20 cellular contexts compared by ENCODE assay signal in the genomic region with DNA sequence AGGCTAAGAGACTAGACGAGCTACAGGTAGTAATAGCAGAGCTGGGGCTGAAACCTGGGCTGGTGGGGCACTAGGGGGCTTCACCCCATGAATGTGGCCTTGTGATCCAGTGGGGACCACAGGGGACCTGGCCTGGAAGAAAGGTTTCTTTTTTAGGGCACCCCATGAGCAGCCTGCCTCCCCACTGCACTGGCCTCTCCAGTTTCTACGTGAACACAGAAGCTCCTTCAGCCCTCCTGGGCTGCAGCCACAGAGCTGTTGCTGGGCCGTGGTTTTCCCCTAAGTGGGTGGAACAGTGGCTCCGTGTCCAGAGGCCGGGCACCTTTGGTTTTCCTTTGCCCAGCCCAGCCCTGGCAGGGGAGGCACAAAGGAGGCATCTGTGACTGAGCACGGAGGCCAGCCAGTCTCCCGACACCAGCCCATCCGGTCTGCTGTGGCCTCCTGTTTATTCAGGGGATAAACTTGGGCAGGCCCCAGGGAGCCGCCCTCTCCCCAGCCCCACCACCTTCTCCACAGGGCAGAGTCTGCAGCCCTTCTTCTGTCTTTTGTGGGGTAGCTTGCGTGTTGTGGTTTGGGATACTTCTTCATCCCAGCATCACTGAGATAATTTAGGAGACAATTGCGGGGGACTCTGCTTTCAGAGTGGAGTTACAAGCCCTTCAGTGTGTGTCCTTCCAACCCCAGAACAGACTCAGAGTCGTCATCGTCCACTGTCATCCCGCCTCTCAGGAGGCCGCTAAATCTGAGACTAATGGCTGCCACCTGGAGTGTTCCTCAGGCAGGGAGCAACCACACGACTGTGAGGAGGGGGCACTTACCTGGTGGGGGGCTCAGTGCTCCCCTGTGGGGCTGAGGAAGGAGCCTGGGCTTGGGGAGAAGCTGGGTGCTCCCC.
DNase-seq lines count a peak whose midpoint lies in the region; ATAC-seq and TF ChIP-seq lines count a peak whose summit lies in the region.
"Had no signal": no experiment of that assay in that cellular context is flagged by ENCODE, and none has a peak within 500 bp of the region (broad histone marks: within the 10 kb centered on the region; RNA-seq: fewer than 3 reads in every experiment).

No MANE protein-coding gene starts in this region.

- POLR2A ChIA-PET in WTC11 (lab: Charles Lee): no interaction called here

- no peaks in the 10 kb centered on the region for H3K4me1 Mint-ChIP-seq in Calu3 (ENCODE audit: low read depth, unreplicated experiment)
- peaks cover 7% of the 10 kb centered on the region for H3K4me1 Mint-ChIP-seq in WTC11
- H3K4me1 Mint-ChIP-seq: CD4-positive, alpha-beta memory T cell had no signal

- peaks cover 36% of the 10 kb centered on the region for H3K27me3 Mint-ChIP-seq in Calu3 (ENCODE audit: unreplicated experiment)
- no peaks in the 10 kb centered on the region; the same call in 1 of the 2 replicates for H3K27me3 Mint-ChIP-seq in WTC11 (ENCODE audit: low read depth)

- H3K27me3 ChIP-seq in osteoblast (ENCODE audit: insufficient read depth, low read length): peaks cover 73% of the 10 kb centered on the region

- H3K36me3 Mint-ChIP-seq in Calu3 (ENCODE audit: insufficient read depth, unreplicated experiment): no peaks in the 10 kb centered on the region
- H3K36me3 Mint-ChIP-seq in WTC11: no peaks in the 10 kb centered on the region
- H3K36me3 Mint-ChIP-seq: CD4-positive, alpha-beta memory T cell; IgD-negative memory B cell had no signal

- CTCF ChIA-PET in Calu3 (lab: Charles Lee) (no interaction called here), WTC11 (lab: Charles Lee) (interaction anchor here (0.7 to 1.5 kb wide), 4 partner anchors 11 to 87 kb away, joined by 3 to 5 read pairs (median 4); no protein-coding TSS in a partner anchor)

- no peaks in the 10 kb centered on the region for H3K36me3 ChIP-seq in osteoblast (ENCODE audit: insufficient read depth, low read length)

- H3K27ac Mint-ChIP-seq in Calu3 (ENCODE audit: unreplicated experiment) (no peak overlapping the region), WTC11 (no peak overlapping the region)
- H3K27ac Mint-ChIP-seq: CD4-positive, alpha-beta memory T cell; H9; IgD-negative memory B cell had no signal

- H3K4me2 ChIP-seq in osteoblast (ENCODE audit: insufficient read depth, low read length): no peak overlapping the region

- BruUV-seq in Calu3 (replicated peaks; lab: Mats Ljungman, UMichigan): no TSS peak

- H3K9me3 Mint-ChIP-seq in Calu3 (ENCODE audit: low read depth, unreplicated experiment) (no peaks in the 10 kb centered on the region), WTC11 (no peaks in the 10 kb centered on the region)
- H3K9me3 Mint-ChIP-seq: CD4-positive, alpha-beta memory T cell; H9; IgD-negative memory B cell had no signal

- no peaks in the 10 kb centered on the region for H3K9me3 ChIP-seq in osteoblast (ENCODE audit: low read depth, low read length)

- no peaks in the 10 kb centered on the region for H4K20me1 ChIP-seq in osteoblast (ENCODE audit: insufficient read depth, low read length)

- H3K79me2 ChIP-seq in osteoblast (ENCODE audit: insufficient read depth, low read length): no peaks in the 10 kb centered on the region

- intact Hi-C loops in Calu3 (cut with micrococcal nuclease; ENCODE audit: unreplicated experiment): no loop called here

- no peak overlapping the region for H3K27ac ChIP-seq in osteoblast (ENCODE audit: low read depth, low read length)

- no peaks in the 10 kb centered on the region for H3K4me1 ChIP-seq in osteoblast (ENCODE audit: insufficient read depth, low read length)

- ATAC-seq in WTC11 (peak; percentile 25; the same call in 1 of the 2 replicates), GM18870 (IDR thresholded peaks at IDR 0.05; ENCODE audit: unreplicated experiment) (no peak), HG02571 (IDR thresholded peaks at IDR 0.05; ENCODE audit: unreplicated experiment) (no peak)
- ATAC-seq: SK-N-SH treated with all-trans-retinoic acid at 6 μM for 48 hours had no signal

- H3K4me3 Mint-ChIP-seq in Calu3 (ENCODE audit: low read depth, unreplicated experiment): no peak overlapping the region
- H3K4me3 Mint-ChIP-seq in WTC11: no peak overlapping the region
- H3K4me3 Mint-ChIP-seq: CD4-positive, alpha-beta memory T cell; H9; IgD-negative memory B cell had no signal

- no peak overlapping the region for H3K4me3 ChIP-seq in osteoblast (ENCODE audit: insufficient read depth, low read length)

- no peak for TF ChIP-seq CTCF in Calu3 (IDR thresholded peaks at IDR 0.05; ENCODE audit: unreplicated experiment)
- no peak for TF ChIP-seq CTCF in WTC11 (IDR thresholded peaks at IDR 0.05)
- TF ChIP-seq CTCF in osteoblast (IDR thresholded peaks at IDR 0.05; ENCODE audit: extremely low read depth, low read depth, low read length): no peak

- DNase-seq in Calu3: peak; percentile 46
- DNase-seq in WTC11 (ENCODE audit: low spot score): no peak
- peak; percentile 46 for DNase-seq in osteoblast (ENCODE audit: insufficient read length, low spot score, missing footprints)
- DNase-seq in activated naive CD4-positive, alpha-beta T cell (lab: John Stamatoyannopoulos, UW): no peak
- DNase-seq in cortex of kidney (lab: John Stamatoyannopoulos, UW): no peak
- DNase-seq: CD4-positive, alpha-beta memory T cell; H9; Karpas-422; MV-4-11; NCI-H1105 treated with DMSO at 0.1 percent for 48 hours; NCI-H2081; NCI-H2171; NCI-H345; NCI-H524; NCI-H774; NK-92 treated with Interleukin-12 subunit alpha and Interleukin-12 subunit beta, amount 100 ng/mL, for 24 hours had no signal

- H2AFZ ChIP-seq in osteoblast (ENCODE audit: low read length): no peak overlapping the region

TF ChIP-seq in WTC11, 78 proteins besides CTCF, POLR2A, EP300 and RAD21:
- no peak for TF ChIP-seq ZNF281 (CRISPR knock-in tag; IDR thresholded peaks at IDR 0.05)
- no peak for TF ChIP-seq ZNF263 (CRISPR knock-in tag; IDR thresholded peaks at IDR 0.05; ENCODE audit: low read depth)
- TF ChIP-seq NFYB (CRISPR knock-in tag; conservative IDR thresholded peaks at IDR 0.05; ENCODE audit: low read depth): no peak
- TF ChIP-seq, protein P1, sequence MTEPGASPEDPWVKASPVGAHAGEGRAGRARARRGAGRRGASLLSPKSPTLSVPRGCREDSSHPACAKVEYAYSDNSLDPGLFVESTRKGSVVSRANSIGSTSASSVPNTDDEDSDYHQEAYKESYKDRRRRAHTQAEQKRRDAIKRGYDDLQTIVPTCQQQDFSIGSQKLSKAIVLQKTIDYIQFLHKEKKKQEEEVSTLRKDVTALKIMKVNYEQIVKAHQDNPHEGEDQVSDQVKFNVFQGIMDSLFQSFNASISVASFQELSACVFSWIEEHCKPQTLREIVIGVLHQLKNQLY (CRISPR knock-in tag; IDR thresholded peaks at IDR 0.05): no peak
- TF ChIP-seq, protein P2, sequence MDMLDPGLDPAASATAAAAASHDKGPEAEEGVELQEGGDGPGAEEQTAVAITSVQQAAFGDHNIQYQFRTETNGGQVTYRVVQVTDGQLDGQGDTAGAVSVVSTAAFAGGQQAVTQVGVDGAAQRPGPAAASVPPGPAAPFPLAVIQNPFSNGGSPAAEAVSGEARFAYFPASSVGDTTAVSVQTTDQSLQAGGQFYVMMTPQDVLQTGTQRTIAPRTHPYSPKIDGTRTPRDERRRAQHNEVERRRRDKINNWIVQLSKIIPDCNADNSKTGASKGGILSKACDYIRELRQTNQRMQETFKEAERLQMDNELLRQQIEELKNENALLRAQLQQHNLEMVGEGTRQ (CRISPR knock-in tag; IDR thresholded peaks at IDR 0.05): no peak
- no peak for TF ChIP-seq RELA (CRISPR knock-in tag; IDR thresholded peaks at IDR 0.05; ENCODE audit: borderline replicate concordance)
- TF ChIP-seq PRRX2 (CRISPR knock-in tag; IDR thresholded peaks at IDR 0.05): no peak
- no peak for TF ChIP-seq GRHL2 (CRISPR knock-in tag; IDR thresholded peaks at IDR 0.05; ENCODE audit: insufficient replicate concordance, severe bottlenecking)
- no peak for TF ChIP-seq HMGA2 (CRISPR knock-in tag; IDR thresholded peaks at IDR 0.05)
- no peak for TF ChIP-seq MYBL2 (CRISPR knock-in tag; IDR thresholded peaks at IDR 0.05)
- no peak for TF ChIP-seq ZNF396 (CRISPR knock-in tag; IDR thresholded peaks at IDR 0.05; ENCODE audit: borderline replicate concordance)
- TF ChIP-seq, protein P3, sequence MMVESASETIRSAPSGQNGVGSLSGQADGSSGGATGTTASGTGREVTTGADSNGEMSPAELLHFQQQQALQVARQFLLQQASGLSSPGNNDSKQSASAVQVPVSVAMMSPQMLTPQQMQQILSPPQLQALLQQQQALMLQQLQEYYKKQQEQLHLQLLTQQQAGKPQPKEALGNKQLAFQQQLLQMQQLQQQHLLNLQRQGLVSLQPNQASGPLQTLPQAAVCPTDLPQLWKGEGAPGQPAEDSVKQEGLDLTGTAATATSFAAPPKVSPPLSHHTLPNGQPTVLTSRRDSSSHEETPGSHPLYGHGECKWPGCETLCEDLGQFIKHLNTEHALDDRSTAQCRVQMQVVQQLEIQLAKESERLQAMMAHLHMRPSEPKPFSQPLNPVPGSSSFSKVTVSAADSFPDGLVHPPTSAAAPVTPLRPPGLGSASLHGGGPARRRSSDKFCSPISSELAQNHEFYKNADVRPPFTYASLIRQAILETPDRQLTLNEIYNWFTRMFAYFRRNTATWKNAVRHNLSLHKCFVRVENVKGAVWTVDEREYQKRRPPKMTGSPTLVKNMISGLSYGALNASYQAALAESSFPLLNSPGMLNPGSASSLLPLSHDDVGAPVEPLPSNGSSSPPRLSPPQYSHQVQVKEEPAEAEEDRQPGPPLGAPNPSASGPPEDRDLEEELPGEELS (CRISPR knock-in tag; IDR thresholded peaks at IDR 0.05): no peak

Comparison
In these comparisons a context has a peak if more than half of its experiments do, and no peak if none do; other contexts are left out.
1. DNase-seq: peak in Calu3 (single experiment) and osteoblast (single experiment); none in WTC11 (single experiment), activated naive CD4-positive, alpha-beta T cell (0 of 4) and cortex of kidney (single experiment).